Comparison of ENCODE assay signal across 26 cellular contexts in the genomic region with DNA sequence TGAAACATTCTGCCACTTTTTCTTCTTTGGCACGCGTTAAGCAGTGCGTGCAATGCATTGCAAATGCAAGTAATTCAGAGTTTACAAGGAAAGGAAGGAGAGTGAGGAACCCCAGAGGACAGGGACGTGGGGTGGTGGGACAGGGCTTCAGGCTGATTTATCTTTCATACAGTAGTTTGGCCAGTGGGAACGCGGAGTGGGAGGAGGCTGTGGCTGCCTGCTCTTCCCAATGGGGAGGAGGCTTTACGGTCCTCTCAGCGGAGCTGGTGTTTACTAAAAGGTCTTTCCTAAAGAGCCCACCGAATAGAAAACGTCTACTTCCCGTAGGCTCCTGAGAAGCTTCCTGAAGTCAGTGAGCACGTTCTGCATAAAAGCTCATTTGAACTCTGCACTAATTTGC.
"Had no signal": no experiment of that assay in that cellular context is flagged by ENCODE, and none has a peak within 500 bp of the region (broad histone marks: within the 10 kb centered on the region; RNA-seq: fewer than 3 reads in every experiment).

No MANE protein-coding gene starts in this region.

- H3K36me3 ChIP-seq: SJCRH30 had no signal

- H3K27ac Mint-ChIP-seq: activated CD4-positive, alpha-beta memory T cell treated with anti-CD3 and anti-CD28 coated beads, Interleukin-2, amount 10 ng/mL, durations not matched to agents 7 days and 5 days; activated CD4-positive, alpha-beta T cell treated with anti-CD3 and anti-CD28 coated beads for 36 hours; activated naive CD4-positive, alpha-beta T cell treated with anti-CD3 and anti-CD28 coated beads for 36 hours; activated naive CD8-positive, alpha-beta T cell; activated T-helper 17 cell treated with anti-CD3 and anti-CD28 coated beads, Interleukin-2, amount 50 U/mL, for 72 hours had no signal

- H3K4me3 Mint-ChIP-seq: activated CD4-positive, alpha-beta memory T cell treated with anti-CD3 and anti-CD28 coated beads, Interleukin-2, amount 10 ng/mL, durations not matched to agents 7 days and 5 days; activated CD4-positive, alpha-beta T cell treated with anti-CD3 and anti-CD28 coated beads for 36 hours; activated naive CD4-positive, alpha-beta T cell treated with anti-CD3 and anti-CD28 coated beads for 36 hours; activated naive CD8-positive, alpha-beta T cell; activated T-helper 17 cell treated with anti-CD3 and anti-CD28 coated beads, Interleukin-2, amount 50 U/mL, for 72 hours had no signal

- H3K9ac ChIP-seq: KMS-11, SK-N-SH had no signal

- H3K4me3 ChIP-seq: SJCRH30 had no signal

- H3K4me2 ChIP-seq: KMS-11, SK-N-SH had no signal

- DNase-seq: activated CD4-positive, alpha-beta memory T cell treated with anti-CD3 and anti-CD28 coated beads, Interleukin-2, amount 10 ng/mL, durations not matched to agents 7 days and 5 days; activated CD4-positive, alpha-beta T cell treated with anti-CD3 and anti-CD28 coated beads for 36 hours; activated CD4-positive, alpha-beta T cell treated with anti-CD3 and anti-CD28 coated beads, Interleukin-2, amount 50 U/mL, for 1 hour; activated gamma-delta T cell; activated naive CD4-positive, alpha-beta T cell treated with anti-CD3 and anti-CD28 coated beads for 36 hours; activated T-cell treated with anti-CD3 and anti-CD28 coated beads for 4 hours; activated T-cell treated with anti-CD3 and anti-CD28 coated beads, Interleukin-2, amount 50 U/mL, for 48 hours; MV-4-11; NCI-H1092 treated with DMSO at 0.1 percent for 48 hours; NCI-H1436; NCI-H187; NCI-H2081; NCI-H510A treated with DMSO at 0.1 percent for 48 hours; NCI-H69; NK-92 treated with Interleukin-12 subunit alpha and Interleukin-12 subunit beta, amount 100 ng/mL, for 24 hours; OCI-M1; Right ventricle myocardium superior; SJCRH30; SK-N-SH; T-helper 1 cell had no signal

- H3K4me1 Mint-ChIP-seq: activated CD4-positive, alpha-beta memory T cell treated with anti-CD3 and anti-CD28 coated beads, Interleukin-2, amount 10 ng/mL, durations not matched to agents 7 days and 5 days; activated CD4-positive, alpha-beta T cell treated with anti-CD3 and anti-CD28 coated beads for 36 hours; activated T-helper 17 cell treated with anti-CD3 and anti-CD28 coated beads, Interleukin-2, amount 50 U/mL, for 72 hours had no signal

- ATAC-seq: activated CD4-positive, alpha-beta T cell treated with anti-CD3 and anti-CD28 coated beads for 36 hours; activated T-helper 17 cell treated with anti-CD3 and anti-CD28 coated beads, Interleukin-2, amount 50 U/mL, for 72 hours; Panc1 had no signal

- H3K9me3 ChIP-seq: SJCRH30, SK-N-SH had no signal

- H3K36me3 Mint-ChIP-seq: activated naive CD8-positive, alpha-beta T cell had no signal

- H3K27ac ChIP-seq: KMS-11, RWPE1, SJCRH30, VCaP had no signal

- H3K9me2 ChIP-seq: SK-N-SH had no signal

- H3K4me1 ChIP-seq: SJCRH30 had no signal

- H3K27me3 Mint-ChIP-seq: activated CD4-positive, alpha-beta memory T cell treated with anti-CD3 and anti-CD28 coated beads, Interleukin-2, amount 10 ng/mL, durations not matched to agents 7 days and 5 days; activated CD4-positive, alpha-beta T cell treated with anti-CD3 and anti-CD28 coated beads for 36 hours; activated naive CD8-positive, alpha-beta T cell; activated T-helper 17 cell treated with anti-CD3 and anti-CD28 coated beads, Interleukin-2, amount 50 U/mL, for 72 hours had no signal
